ENCODE assay signal across 36 cellular contexts in the genomic region with DNA sequence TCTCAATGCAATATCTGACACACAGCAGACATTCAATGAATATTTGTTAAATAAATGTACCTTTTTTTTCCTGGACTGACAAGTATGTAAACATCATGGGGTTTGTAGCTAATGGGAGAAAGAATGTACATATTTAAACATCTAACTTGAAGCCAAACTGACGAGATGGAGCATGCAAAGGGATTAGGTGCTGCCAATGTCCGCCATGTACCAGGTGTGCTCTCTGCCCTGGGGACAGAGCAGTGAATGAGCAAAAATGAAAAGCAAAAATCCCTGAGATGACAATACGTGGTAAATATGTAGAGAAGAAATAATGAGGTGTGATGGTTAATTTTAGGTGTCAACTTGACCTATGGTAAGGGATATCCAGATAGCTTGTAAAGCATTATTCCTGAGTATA.
DNase-seq lines count a peak whose midpoint lies in the region; ATAC-seq, FAIRE-seq and TF ChIP-seq lines count a peak whose summit lies in the region.
"Had no signal": no experiment of that assay in that cellular context is flagged by ENCODE, and none has a peak within 500 bp of the region (broad histone marks: within the 10 kb centered on the region; RNA-seq: fewer than 3 reads in every experiment).

No MANE protein-coding gene starts in this region.

- FAIRE-seq in bronchial epithelial cell (lab: Jason Lieb, UNC), result no peak
- FAIRE-seq: A204.1, A549, D721Med had no signal

- no peaks in the 10 kb centered on the region for H3K27me3 Mint-ChIP-seq in osteocyte (ENCODE audit: unreplicated experiment)
- H3K27me3 Mint-ChIP-seq: B cell; CD4-positive, alpha-beta memory T cell; CD4-positive, alpha-beta T cell; CD4-positive, CD25-positive, alpha-beta regulatory T cell; CD8-positive, alpha-beta memory T cell had no signal

- DNase-seq in bronchial epithelial cell (ENCODE audit: low read depth) (peak; percentile 45), epithelial cell of esophagus (ENCODE audit: low read depth) (peak; percentile 33), epithelial cell of prostate (ENCODE audit: low read depth, low spot score) (peak; percentile 1), foreskin keratinocyte (peak; percentile 71 to 89), osteocyte (ENCODE audit: extremely low spot score, unreplicated experiment) (no peak), NCI-H345 (lab: John Stamatoyannopoulos, UW) (no peak), AML-193 (lab: John Stamatoyannopoulos, UW) (no peak), SHP77 treated with DMSO at 0.1 percent for 48 hours (lab: John Stamatoyannopoulos, UW) (no peak)
- DNase-seq: 8988T; ACHN; BE2C; C1 segment of cervical spinal cord; Caco-2; Calu3; CD4-positive, alpha-beta memory T cell; CD4-positive, alpha-beta T cell; CD4-positive, CD25-positive, alpha-beta regulatory T cell; CD8-positive, alpha-beta memory T cell; CD8-positive, alpha-beta T cell; COR-L47; DMS 273 treated with DMSO at 0.1 percent for 48 hours; DMS153; DMS53; DMS79; DMS79 treated with DMSO at 0.1 percent for 48 hours; DND-41; EL had no signal

- no peaks in the 10 kb centered on the region for H3K36me3 Mint-ChIP-seq in osteocyte (ENCODE audit: unreplicated experiment)
- H3K36me3 Mint-ChIP-seq: CD14-positive monocyte; CD4-positive, alpha-beta memory T cell; CD4-positive, CD25-positive, alpha-beta regulatory T cell; CD8-positive, alpha-beta memory T cell; CD8-positive, alpha-beta T cell had no signal

- H3K4me3 ChIP-seq in bronchial epithelial cell (ENCODE audit: low read depth, low read length), result no peak overlapping the region
- H3K4me3 ChIP-seq in epithelial cell of esophagus (ENCODE audit: low read length), result no peak overlapping the region
- H3K4me3 ChIP-seq: A549; BLaER1; BLaER1 treated with 17β-estradiol and CSF1 and Interleukin-3, amounts not matched to agents 10 nM and 100 nM had no signal

- TF ChIP-seq CTCF in bronchial epithelial cell (IDR thresholded peaks at IDR 0.05; ENCODE audit: insufficient read depth, low read length, severe bottlenecking), result no peak
- no peak for TF ChIP-seq CTCF in epithelial cell of esophagus (IDR thresholded peaks at IDR 0.05; ENCODE audit: insufficient read depth, low read depth, low read length, missing control alignments)
- no peak for TF ChIP-seq CTCF in foreskin keratinocyte (conservative IDR thresholded peaks at IDR 0.05)
- no peak for TF ChIP-seq CTCF in osteocyte (IDR thresholded peaks at IDR 0.05)

- ATAC-seq in foreskin keratinocyte, result no peak
- ATAC-seq: A549; CD8-positive, alpha-beta T cell had no signal

- no peak overlapping the region for H3K27ac ChIP-seq in epithelial cell of prostate
- no peak overlapping the region for H3K27ac ChIP-seq in foreskin keratinocyte
- H3K27ac ChIP-seq: 22Rv1; A549; BLaER1; BLaER1 treated with 17β-estradiol and CSF1 and Interleukin-3, amounts not matched to agents 10 nM and 100 nM; C4-2B had no signal

- H3K27ac Mint-ChIP-seq in osteocyte (ENCODE audit: unreplicated experiment), result no peak overlapping the region
- H3K27ac Mint-ChIP-seq: B cell; CD14-positive monocyte; CD4-positive, alpha-beta memory T cell; CD4-positive, alpha-beta T cell; CD4-positive, CD25-positive, alpha-beta regulatory T cell; CD8-positive, alpha-beta memory T cell; CD8-positive, alpha-beta T cell had no signal

- H3K27me3 ChIP-seq in bronchial epithelial cell (ENCODE audit: control insufficient read depth, insufficient read depth, low read length) (no peaks in the 10 kb centered on the region), foreskin keratinocyte (no peaks in the 10 kb centered on the region)
- H3K27me3 ChIP-seq: BE2C; BLaER1; BLaER1 treated with 17β-estradiol and CSF1 and Interleukin-3, amounts not matched to agents 10 nM and 100 nM had no signal

- H3K4me1 ChIP-seq in foreskin keratinocyte, result no peaks in the 10 kb centered on the region
- H3K4me1 ChIP-seq: A549; BE2C; BLaER1; BLaER1 treated with 17β-estradiol and CSF1 and Interleukin-3, amounts not matched to agents 10 nM and 100 nM; Caco-2 had no signal

- H3K36me3 ChIP-seq in bronchial epithelial cell (ENCODE audit: control insufficient read depth, insufficient read depth, low read length), result no peaks in the 10 kb centered on the region
- H3K36me3 ChIP-seq: BE2C; BLaER1; BLaER1 treated with 17β-estradiol and CSF1 and Interleukin-3, amounts not matched to agents 10 nM and 100 nM had no signal

- H3K9me3 Mint-ChIP-seq in osteocyte (ENCODE audit: unreplicated experiment), result peaks cover 52% of the 10 kb centered on the region

- no peak overlapping the region for H3K4me3 Mint-ChIP-seq in osteocyte (ENCODE audit: unreplicated experiment)
- H3K4me3 Mint-ChIP-seq: B cell; CD14-positive monocyte; CD4-positive, alpha-beta memory T cell; CD4-positive, alpha-beta T cell; CD4-positive, CD25-positive, alpha-beta regulatory T cell; CD8-positive, alpha-beta memory T cell; CD8-positive, alpha-beta T cell had no signal

- no peaks in the 10 kb centered on the region for H3K4me1 Mint-ChIP-seq in osteocyte (ENCODE audit: unreplicated experiment)
- H3K4me1 Mint-ChIP-seq: B cell; CD14-positive monocyte; CD4-positive, alpha-beta memory T cell; CD4-positive, CD25-positive, alpha-beta regulatory T cell; CD8-positive, alpha-beta memory T cell had no signal

Comparison
In these comparisons a context has a peak if more than half of its experiments do, and no peak if none do; other contexts are left out.
1. DNase-seq: peak in bronchial epithelial cell (single experiment), epithelial cell of esophagus (single experiment), epithelial cell of prostate (single experiment) and foreskin keratinocyte (2 of 2); none in osteocyte (single experiment), NCI-H345 (single experiment), AML-193 (0 of 2) and SHP77 treated with DMSO at 0.1 percent for 48 hours (single experiment).